In the genomic region with DNA sequence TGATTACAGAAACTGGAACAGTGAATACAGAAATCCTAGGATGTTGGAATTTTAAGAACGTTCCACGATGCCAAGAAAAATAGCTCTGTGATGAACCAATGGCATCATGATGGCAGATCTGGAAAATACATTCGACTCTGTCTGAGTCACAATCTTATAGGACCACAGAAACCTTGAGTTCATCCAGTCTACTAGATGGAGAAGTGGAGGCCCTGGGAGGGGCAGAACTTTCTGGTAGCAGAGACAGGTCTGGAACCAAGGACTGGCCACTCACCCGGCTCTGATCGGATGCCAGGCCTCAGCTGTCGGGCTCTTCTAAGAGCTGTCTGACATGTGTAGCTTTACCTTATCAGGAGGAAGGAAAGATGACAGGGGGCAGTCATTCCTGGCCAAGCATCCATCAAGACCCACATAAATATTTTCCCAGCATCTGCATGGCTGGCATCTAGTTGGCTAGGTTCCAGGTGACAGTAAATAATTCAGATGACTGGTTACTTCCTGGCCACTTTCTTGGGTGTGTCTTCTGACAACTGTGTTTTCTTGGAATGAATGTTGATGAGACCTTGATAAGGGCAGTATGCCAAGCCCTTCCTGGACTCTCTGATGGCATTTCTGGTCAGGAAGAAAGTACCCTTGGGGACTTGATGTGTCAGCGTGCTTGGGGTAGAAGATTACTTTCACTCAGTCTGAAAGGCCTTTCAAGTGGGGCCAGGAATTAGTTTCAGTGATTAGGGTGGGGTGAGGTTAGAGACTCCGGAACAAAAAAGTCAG, we compare ENCODE assay signal across 23 cellular contexts.
DNase-seq lines count a peak whose midpoint lies in the region; ATAC-seq and TF ChIP-seq lines count a peak whose summit lies in the region.
"Had no signal": no experiment of that assay in that cellular context is flagged by ENCODE, and none has a peak within 500 bp of the region (broad histone marks: within the 10 kb centered on the region; RNA-seq: fewer than 3 reads in every experiment).

No MANE protein-coding gene starts in this region.

- POLR2A ChIA-PET in MCF 10A (lab: Yijun Ruan, JAX) = no interaction called here

- H3K4me1 Mint-ChIP-seq in MCF 10A (ENCODE audit: insufficient read depth, unreplicated experiment) (peaks cover 26% of the 10 kb centered on the region), chondrocyte (ENCODE audit: low read depth) (peaks cover 39% of the 10 kb centered on the region)
- H3K4me1 Mint-ChIP-seq: activated CD4-positive, alpha-beta T cell treated with anti-CD3 and anti-CD28 coated beads for 36 hours; activated naive CD8-positive, alpha-beta T cell treated with anti-CD3 and anti-CD28 coated beads, Interleukin-2, amount 10 ng/mL, durations not matched to agents 7 days and 5 days; stimulated activated memory B cell treated with anti-CD40 and anti-IgM and Interleukin-4, amounts not matched to agents 10 μg/mL and 1 μg/mL and 100 μg/mL, for 72 hours had no signal

- H3K27me3 Mint-ChIP-seq in MCF 10A (ENCODE audit: insufficient read depth, unreplicated experiment) (no peaks in the 10 kb centered on the region), chondrocyte (ENCODE audit: low read depth) (peaks cover 15% of the 10 kb centered on the region)

- intact Hi-C loops in MCF 10A (cut with micrococcal nuclease) (no loop called here), breast epithelium (cut with DNase I; ENCODE audit: low total_unique reads) (no loop called here), aorta (cut with DNase I) (no loop called here)

- CTCF ChIA-PET in MCF 10A (lab: Yijun Ruan, JAX) = interaction anchor here (0.7 to 1.5 kb wide), 8 partner anchors 7 to 166 kb away, joined by 3 to 7 read pairs (median 3); no protein-coding TSS in a partner anchor

- H3K36me3 Mint-ChIP-seq in MCF 10A (ENCODE audit: insufficient read depth, unreplicated experiment) (peaks cover 11% of the 10 kb centered on the region), chondrocyte (ENCODE audit: low read depth) (peaks cover 2% of the 10 kb centered on the region)
- H3K36me3 Mint-ChIP-seq: activated naive CD8-positive, alpha-beta T cell treated with anti-CD3 and anti-CD28 coated beads, Interleukin-2, amount 10 ng/mL, durations not matched to agents 7 days and 5 days; stimulated activated memory B cell treated with anti-CD40 and anti-IgM and Interleukin-4, amounts not matched to agents 10 μg/mL and 1 μg/mL and 100 μg/mL, for 72 hours had no signal

- no peak overlapping the region for H3K4me3 Mint-ChIP-seq in MCF 10A (ENCODE audit: unreplicated experiment)
- H3K4me3 Mint-ChIP-seq in chondrocyte (ENCODE audit: unreplicated experiment) = no peak overlapping the region
- H3K4me3 Mint-ChIP-seq: activated CD4-positive, alpha-beta T cell treated with anti-CD3 and anti-CD28 coated beads for 36 hours; activated naive CD8-positive, alpha-beta T cell treated with anti-CD3 and anti-CD28 coated beads, Interleukin-2, amount 10 ng/mL, durations not matched to agents 7 days and 5 days; stimulated activated memory B cell treated with anti-CD40 and anti-IgM and Interleukin-4, amounts not matched to agents 10 μg/mL and 1 μg/mL and 100 μg/mL, for 72 hours had no signal

- H3K9me3 ChIP-seq in breast epithelium = no peaks in the 10 kb centered on the region
- no peaks in the 10 kb centered on the region for H3K9me3 ChIP-seq in aorta (ENCODE audit: control insufficient read depth, low read length)
- H3K9me3 ChIP-seq in WERI-Rb-1 (ENCODE audit: severe bottlenecking) = no peaks in the 10 kb centered on the region
- H3K9me3 ChIP-seq: upper lobe of left lung had no signal

- DNase-seq in MCF 10A (ENCODE audit: unreplicated experiment) = peak; percentile 45
- DNase-seq in breast epithelium (ENCODE audit: low spot score in 2 of 2) = no peak
- DNase-seq in chondrocyte (ENCODE audit: low spot score) = no peak
- peak; percentile 23 for DNase-seq in mucosa of gallbladder (ENCODE audit: low spot score)
- peak; percentile 60 to 82 for DNase-seq in aorta
- DNase-seq in NCI-H2029 (lab: John Stamatoyannopoulos, UW) = no peak
- DNase-seq in WERI-Rb-1 = no peak
- DNase-seq: activated CD4-positive, alpha-beta T cell treated with anti-CD3 and anti-CD28 coated beads for 36 hours; activated naive CD8-positive, alpha-beta T cell treated with anti-CD3 and anti-CD28 coated beads, Interleukin-2, amount 10 ng/mL, durations not matched to agents 7 days and 5 days; activated T-cell treated with anti-CD3 and anti-CD28 coated beads for 4 hours; caudate nucleus; effector CD8-positive, alpha-beta T cell; GF-D8; GOT3; left ventricle myocardium superior; NCI-H446; posterior cingulate gyrus; stimulated activated CD4-positive, alpha-beta T cell treated with anti-CD3 and anti-CD28 coated beads, Interleukin-12 subunit alpha, Interleukin-12 subunit beta, amount 100 ng/mL, for 4 hours; T-helper 9 cell; upper lobe of left lung had no signal

- TF ChIP-seq CTCF in MCF 10A (IDR thresholded peaks at IDR 0.05; ENCODE audit: unreplicated experiment) (no peak), breast epithelium (IDR thresholded peaks at IDR 0.05) (no peak), chondrocyte (IDR thresholded peaks at IDR 0.05) (no peak), WERI-Rb-1 (IDR thresholded peaks at IDR 0.05; ENCODE audit: low read depth, low read length) (no peak)

- WGBS in aorta, 2 donors = 22 to 26% methylated on average over 8 of the region's 8 CpGs

- H3K36me3 ChIP-seq in breast epithelium = no peaks in the 10 kb centered on the region
- H3K36me3 ChIP-seq in aorta (ENCODE audit: control insufficient read depth in 1 of 2, insufficient read depth in 2 of 2, low read length in 1 of 2) = no peaks in the 10 kb centered on the region
- no peaks in the 10 kb centered on the region for H3K36me3 ChIP-seq in WERI-Rb-1
- H3K36me3 ChIP-seq: upper lobe of left lung had no signal

- ATAC-seq in aorta (ENCODE audit: low FRiP score) (peak; percentile 58), GM18870 (IDR thresholded peaks at IDR 0.05; ENCODE audit: unreplicated experiment) (no peak)
- ATAC-seq: activated CD4-positive, alpha-beta T cell treated with anti-CD3 and anti-CD28 coated beads for 36 hours; left ventricle myocardium superior; stimulated activated memory B cell treated with anti-CD40 and anti-IgM and Interleukin-4, amounts not matched to agents 10 μg/mL and 1 μg/mL and 100 μg/mL, for 72 hours had no signal

- H3K27ac Mint-ChIP-seq in MCF 10A (ENCODE audit: low read depth, unreplicated experiment) (no peak overlapping the region), chondrocyte (ENCODE audit: unreplicated experiment) (peak overlapping the region; percentile 56)
- H3K27ac Mint-ChIP-seq: activated CD4-positive, alpha-beta T cell treated with anti-CD3 and anti-CD28 coated beads for 36 hours; activated naive CD8-positive, alpha-beta T cell treated with anti-CD3 and anti-CD28 coated beads, Interleukin-2, amount 10 ng/mL, durations not matched to agents 7 days and 5 days; stimulated activated memory B cell treated with anti-CD40 and anti-IgM and Interleukin-4, amounts not matched to agents 10 μg/mL and 1 μg/mL and 100 μg/mL, for 72 hours had no signal

- H3K4me3 ChIP-seq in breast epithelium (no peak overlapping the region), aorta (ENCODE audit: low read length in 2 of 2) (no peak overlapping the region), WERI-Rb-1 (ENCODE audit: low read depth, low read length) (no peak overlapping the region)
- H3K4me3 ChIP-seq: upper lobe of left lung had no signal

- BruUV-seq in MCF 10A (replicated peaks; lab: Mats Ljungman, UMichigan) = no TSS peak

- no peak for TF ChIP-seq POLR2A in breast epithelium (IDR thresholded peaks at IDR 0.05)

- H3K9me3 Mint-ChIP-seq in MCF 10A (ENCODE audit: unreplicated experiment) (no peaks in the 10 kb centered on the region), chondrocyte (ENCODE audit: low read depth) (peaks cover 2% of the 10 kb centered on the region)
- H3K9me3 Mint-ChIP-seq: activated naive CD8-positive, alpha-beta T cell treated with anti-CD3 and anti-CD28 coated beads, Interleukin-2, amount 10 ng/mL, durations not matched to agents 7 days and 5 days; stimulated activated memory B cell treated with anti-CD40 and anti-IgM and Interleukin-4, amounts not matched to agents 10 μg/mL and 1 μg/mL and 100 μg/mL, for 72 hours had no signal

- H3K27me3 ChIP-seq in breast epithelium (no peaks in the 10 kb centered on the region), aorta (ENCODE audit: control insufficient read depth in 1 of 2, insufficient read depth in 2 of 2, low read length in 1 of 2) (no peaks in the 10 kb centered on the region), WERI-Rb-1 (ENCODE audit: insufficient read depth, low read depth, severe bottlenecking) (no peaks in the 10 kb centered on the region)
- H3K27me3 ChIP-seq: upper lobe of left lung had no signal

- H3K27ac ChIP-seq in breast epithelium (peak overlapping the region in 1 of 2 donors; percentile 78), aorta (ENCODE audit: low read depth in 1 of 2, low read length in 2 of 2) (peak overlapping the region in 1 of 2 donors; percentile 9), WERI-Rb-1 (no peak overlapping the region)
- H3K27ac ChIP-seq: 22Rv1, upper lobe of left lung had no signal

- H3K4me1 ChIP-seq in breast epithelium (no peaks in the 10 kb centered on the region), aorta (ENCODE audit: control insufficient read depth in 1 of 2, insufficient read depth in 2 of 2, low read length in 2 of 2) (peaks cover 2 to 5% of the 10 kb centered on the region in 2 donors)
- H3K4me1 ChIP-seq: upper lobe of left lung had no signal

Comparison
In these comparisons a context has a peak if more than half of its experiments do, and no peak if none do; other contexts are left out.
1. DNase-seq: peak in MCF 10A (single experiment), mucosa of gallbladder (single experiment) and aorta (2 of 2); none in breast epithelium (0 of 2), chondrocyte (single experiment), NCI-H2029 (single experiment) and WERI-Rb-1 (single experiment).